ENCODE assay signal across 19 cellular contexts in the genomic region with DNA sequence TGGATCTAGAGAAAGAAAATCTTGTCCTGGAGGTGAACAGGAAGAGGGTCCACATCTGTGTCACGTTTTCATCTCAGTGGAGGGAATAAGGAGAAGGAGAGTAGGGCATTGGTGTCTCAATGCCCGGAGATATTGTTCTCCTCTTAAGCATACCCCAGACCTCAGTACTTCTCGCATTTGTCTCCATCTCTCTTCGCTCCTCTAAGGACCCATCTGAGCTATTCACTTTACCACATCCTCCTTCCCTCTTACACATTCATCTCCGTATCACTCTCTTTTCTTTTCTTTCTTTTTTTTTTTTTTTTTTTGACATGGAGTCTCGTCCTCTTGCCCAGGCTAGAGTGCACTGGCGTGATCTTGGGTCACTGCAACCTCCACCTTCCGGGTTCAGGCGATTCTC. TPM values are rescaled to one million over a fixed set of nuclear protein-coding genes. Genes with fewer than 3 reads are reported as not detected.
"Had no signal": no experiment of that assay in that cellular context is flagged by ENCODE, and none has a peak within 500 bp of the region (broad histone marks: within the 10 kb centered on the region; RNA-seq: fewer than 3 reads in every experiment).

No MANE protein-coding gene starts in this region.

RNA-seq across cellular contexts. Expression of a gene that starts 8.6 kb away (rescaled TPM):
- total RNA-seq: naive thymus-derived CD8-positive, alpha-beta T cell; natural killer cell treated with Interleukin-12 subunit alpha and Interleukin-12 subunit beta and Interleukin-15 and Interleukin-18, amount 100 ng/mL, for 72 hours; neural crest cell; osteocyte; pulmonary artery endothelial cell; smooth muscle cell; stomach; thyroid gland had no signal
- polyA plus RNA-seq: naive thymus-derived CD8-positive, alpha-beta T cell; smooth muscle cell had no signal

RNA-seq across cellular contexts. Expression of a gene that starts 52.4 kb away (rescaled TPM):
- total RNA-seq: omental fat pad, pancreas, pulmonary artery endothelial cell, right atrium auricular region, sciatic nerve, stomach, subcutaneous adipose tissue, temporal lobe, thoracic aorta, thyroid gland, tibial nerve had no signal
- polyA plus RNA-seq: naive thymus-derived CD8-positive, alpha-beta T cell had no signal

RNA-seq across cellular contexts. Expression of a gene that starts 55.5 kb away (rescaled TPM):
- total RNA-seq: naive thymus-derived CD8-positive, alpha-beta T cell; natural killer cell treated with Interleukin-12 subunit alpha and Interleukin-12 subunit beta and Interleukin-15 and Interleukin-18, amount 100 ng/mL, for 72 hours; neural crest cell; omental fat pad; osteocyte; pancreas; prostate gland; pulmonary artery endothelial cell; smooth muscle cell; subcutaneous adipose tissue; temporal lobe; thoracic aorta; thyroid gland; ureter; uterus had no signal
- polyA plus RNA-seq: naive thymus-derived CD8-positive, alpha-beta T cell; pancreas; smooth muscle cell; stomach had no signal
